Comparison of ENCODE assay signal across 35 cellular contexts in genomic region chr2:181753686-181754085, GRCh38.
"Had no signal": no experiment of that assay in that cellular context is flagged by ENCODE, and none has a peak within 500 bp of the region (broad histone marks: within the 10 kb centered on the region; RNA-seq: fewer than 3 reads in every experiment).

No MANE protein-coding gene starts in this region.

- H3K27ac ChIP-seq: brain microvascular endothelial cell, KMS-11, RWPE1, VCaP had no signal

- H3K9ac ChIP-seq: KMS-11 had no signal

- H3K4me3 Mint-ChIP-seq: activated B cell treated with CpG ODN at 0.5 μM for 24 hours; activated CD4-positive, alpha-beta memory T cell treated with anti-CD3 and anti-CD28 coated beads for 36 hours; activated naive CD4-positive, alpha-beta T cell treated with anti-CD3 and anti-CD28 coated beads, Interleukin-2, amount 10 ng/mL, durations not matched to agents 7 days and 5 days; activated naive CD8-positive, alpha-beta T cell; activated naive CD8-positive, alpha-beta T cell treated with anti-CD3 and anti-CD28 coated beads, Interleukin-2, amount 50 U/mL, for 24 hours had no signal

- DNase-seq: activated B cell treated with CpG ODN at 0.5 μM for 24 hours; activated CD4-positive, alpha-beta memory T cell treated with anti-CD3 and anti-CD28 coated beads for 36 hours; activated CD4-positive, alpha-beta T cell treated with anti-CD3 and anti-CD28 coated beads for 4 hours; activated CD4-positive, alpha-beta T cell treated with anti-CD3 and anti-CD28 coated beads, Interleukin-2, amount 50 U/mL, for 1 hour; activated CD4-positive, CD25-positive, alpha-beta regulatory T cell treated with anti-CD3 and anti-CD28 coated beads, Interleukin-2, amount 50 U/mL, for 72 hours; activated CD8-positive, alpha-beta memory T cell treated with anti-CD3 and anti-CD28 coated beads, Interleukin-2, amount 50 U/mL, for 4 hours; activated effector memory CD4-positive, alpha-beta T cell treated with Interleukin-2 at 50 U/mL for 16 hours; activated naive CD4-positive, alpha-beta T cell treated with anti-CD3 and anti-CD28 coated beads, Interleukin-2, amount 10 ng/mL, durations not matched to agents 7 days and 5 days; activated naive CD8-positive, alpha-beta T cell treated with anti-CD3 and anti-CD28 coated beads, Interleukin-2, amount 50 U/mL, for 24 hours; activated T-cell treated with anti-CD3 and anti-CD28 coated beads for 4 hours; activated T-cell treated with anti-CD3 and anti-CD28 coated beads, Interleukin-2, amount 50 U/mL, for 48 hours; anterior cingulate cortex; brain microvascular endothelial cell; central memory CD4-positive, alpha-beta T cell; MM.1S; MV-4-11; NCI-H1092; NCI-H1436 treated with DMSO at 0.1 percent for 48 hours; NCI-H187 treated with DMSO at 0.1 percent for 48 hours; NCI-H2081 treated with DMSO at 0.1 percent for 48 hours; NCI-H510A; NCI-H526; NCI-H748 treated with DMSO at 0.1 percent for 48 hours; NK-92 treated with Interleukin-12 subunit alpha and Interleukin-12 subunit beta, amount 100 ng/mL, for 24 hours; PC-3; SIG-M5; SW 1271; T-helper 1 cell; T-helper 2 cell; T-helper 9 cell had no signal

- ATAC-seq: activated naive CD8-positive, alpha-beta T cell treated with anti-CD3 and anti-CD28 coated beads, Interleukin-2, amount 50 U/mL, for 24 hours; PC-3; Right ventricle myocardium inferior had no signal

- H3K4me2 ChIP-seq: KMS-11 had no signal

- H3K27me3 ChIP-seq: brain microvascular endothelial cell had no signal

- H3K36me3 Mint-ChIP-seq: activated CD4-positive, alpha-beta memory T cell treated with anti-CD3 and anti-CD28 coated beads for 36 hours; activated naive CD4-positive, alpha-beta T cell treated with anti-CD3 and anti-CD28 coated beads, Interleukin-2, amount 10 ng/mL, durations not matched to agents 7 days and 5 days; activated naive CD8-positive, alpha-beta T cell had no signal

- H3K36me3 ChIP-seq: brain microvascular endothelial cell had no signal

- H3K9me3 Mint-ChIP-seq: activated B cell treated with CpG ODN at 0.5 μM for 24 hours; activated CD4-positive, alpha-beta memory T cell treated with anti-CD3 and anti-CD28 coated beads for 36 hours; activated naive CD4-positive, alpha-beta T cell treated with anti-CD3 and anti-CD28 coated beads, Interleukin-2, amount 10 ng/mL, durations not matched to agents 7 days and 5 days; activated naive CD8-positive, alpha-beta T cell treated with anti-CD3 and anti-CD28 coated beads, Interleukin-2, amount 50 U/mL, for 24 hours had no signal

- H3K4me1 Mint-ChIP-seq: activated B cell treated with CpG ODN at 0.5 μM for 24 hours; activated naive CD4-positive, alpha-beta T cell treated with anti-CD3 and anti-CD28 coated beads, Interleukin-2, amount 10 ng/mL, durations not matched to agents 7 days and 5 days; activated naive CD8-positive, alpha-beta T cell treated with anti-CD3 and anti-CD28 coated beads, Interleukin-2, amount 50 U/mL, for 24 hours had no signal

- H3K27ac Mint-ChIP-seq: activated B cell treated with CpG ODN at 0.5 μM for 24 hours; activated CD4-positive, alpha-beta memory T cell treated with anti-CD3 and anti-CD28 coated beads for 36 hours; activated naive CD4-positive, alpha-beta T cell treated with anti-CD3 and anti-CD28 coated beads, Interleukin-2, amount 10 ng/mL, durations not matched to agents 7 days and 5 days; activated naive CD8-positive, alpha-beta T cell; activated naive CD8-positive, alpha-beta T cell treated with anti-CD3 and anti-CD28 coated beads, Interleukin-2, amount 50 U/mL, for 24 hours had no signal
